In genomic region chrX:132217203-132218073, GRCh38 we compare ENCODE assay signal across 8 cellular contexts. TPM values are rescaled to one million over a fixed set of nuclear protein-coding genes. Genes with fewer than 3 reads are reported as not detected.
DNase-seq lines count a peak whose midpoint lies in the region; ATAC-seq and TF ChIP-seq lines count a peak whose summit lies in the region.

No MANE protein-coding gene starts in this region.

- peak; percentile 69 for ATAC-seq in GM19324 (IDR thresholded peaks at IDR 0.05; ENCODE audit: low FRiP score, unreplicated experiment)
- ATAC-seq in HG03457 (IDR thresholded peaks at IDR 0.05; ENCODE audit: unreplicated experiment), result peak; percentile 60

- no peak for TF ChIP-seq RAD21 in liver (IDR thresholded peaks at IDR 0.05)

- H3K4me1 ChIP-seq in BE2C (no peaks in the 10 kb centered on the region), liver (ENCODE audit: control insufficient read depth in 4 of 4, insufficient read depth in 4 of 4, low read length in 3 of 4) (peaks cover 1 to 32% (median 27%) of the 10 kb centered on the region in 4 donors)

- peak overlapping the region; percentile 86 for H3K4me3 Mint-ChIP-seq in activated CD4-positive, alpha-beta T cell treated with anti-CD3 and anti-CD28 coated beads, Interleukin-2, amount 10 ng/mL, durations not matched to agents 24 days and 14 days
- peak overlapping the region; percentile 79 for H3K4me3 Mint-ChIP-seq in dendritic cell treated with granulocyte-macrophage colony-stimulating factor and Interleukin-4, amounts not matched to agents 40 ng/mL and 50 ng/mL, for 4 days

- peak overlapping the region; percentile 87 for H3K4me3 ChIP-seq in BE2C (ENCODE audit: low read depth, low read length)
- peak overlapping the region; percentile 83 to 86 (median 86) for H3K4me3 ChIP-seq in liver (ENCODE audit: low read depth in 1 of 3, low read length in 3 of 3)

- under 1% methylated on average over 74 of the region's 74 CpGs for WGBS in liver

- intact Hi-C loops in activated CD4-positive, alpha-beta T cell treated with anti-CD3 and anti-CD28 coated beads, Interleukin-2, amount 10 ng/mL, durations not matched to agents 24 days and 14 days (cut with micrococcal nuclease), result loop anchor here (1.0 to 5.0 kb wide), 4 partner anchors 50 to 405 kb away; no protein-coding TSS in a partner anchor
- intact Hi-C loops in dendritic cell treated with granulocyte-macrophage colony-stimulating factor and Interleukin-4, amounts not matched to agents 40 ng/mL and 50 ng/mL, for 4 days (cut with micrococcal nuclease), result loop anchor here (2.0 to 5.0 kb wide), 4 partner anchors 125 to 401 kb away; partner anchors contain the start of gene STK26

- no peak for TF ChIP-seq CTCF in BE2C (IDR thresholded peaks at IDR 0.05; ENCODE audit: low read depth, low read length)
- TF ChIP-seq CTCF in liver (IDR thresholded peaks at IDR 0.05; ENCODE audit: low read depth, low read length, missing input control), result no peak

- peak; percentile 80 for DNase-seq in BE2C
- DNase-seq in NCI-H524 treated with DMSO at 0.1 percent for 48 hours (lab: John Stamatoyannopoulos, UW), result peak; percentile 1
- peak; percentile 91 for DNase-seq in activated CD4-positive, alpha-beta T cell treated with anti-CD3 and anti-CD28 coated beads, Interleukin-2, amount 10 ng/mL, durations not matched to agents 24 days and 14 days
- peak; percentile 75 for DNase-seq in stimulated activated CD4-positive, alpha-beta T cell treated with anti-CD3 and anti-CD28 coated beads, Interleukin-4, amount 100 ng/mL, for 24 hours

- peak overlapping the region; percentile 95 for H3K27ac Mint-ChIP-seq in activated CD4-positive, alpha-beta T cell treated with anti-CD3 and anti-CD28 coated beads, Interleukin-2, amount 10 ng/mL, durations not matched to agents 24 days and 14 days
- peak overlapping the region; percentile 90 for H3K27ac Mint-ChIP-seq in dendritic cell treated with granulocyte-macrophage colony-stimulating factor and Interleukin-4, amounts not matched to agents 40 ng/mL and 50 ng/mL, for 4 days

- H3K27me3 ChIP-seq in BE2C (no peaks in the 10 kb centered on the region), liver (ENCODE audit: control insufficient read depth in 4 of 4, insufficient read depth in 4 of 4, low read length in 3 of 4) (no peaks in the 10 kb centered on the region)

- H3K4me1 Mint-ChIP-seq in activated CD4-positive, alpha-beta T cell treated with anti-CD3 and anti-CD28 coated beads, Interleukin-2, amount 10 ng/mL, durations not matched to agents 24 days and 14 days, result peaks cover 24% of the 10 kb centered on the region
- peaks cover 17% of the 10 kb centered on the region for H3K4me1 Mint-ChIP-seq in dendritic cell treated with granulocyte-macrophage colony-stimulating factor and Interleukin-4, amounts not matched to agents 40 ng/mL and 50 ng/mL, for 4 days (ENCODE audit: low read depth)

- no peaks in the 10 kb centered on the region for H3K9me3 ChIP-seq in BE2C
- H3K9me3 ChIP-seq in liver (ENCODE audit: control insufficient read depth in 4 of 4, low read length in 3 of 4), result no peaks in the 10 kb centered on the region

- H3K9me3 Mint-ChIP-seq in activated CD4-positive, alpha-beta T cell treated with anti-CD3 and anti-CD28 coated beads, Interleukin-2, amount 10 ng/mL, durations not matched to agents 24 days and 14 days, result no peaks in the 10 kb centered on the region
- H3K9me3 Mint-ChIP-seq in dendritic cell treated with granulocyte-macrophage colony-stimulating factor and Interleukin-4, amounts not matched to agents 40 ng/mL and 50 ng/mL, for 4 days, result no peaks in the 10 kb centered on the region

- peaks cover 24% of the 10 kb centered on the region for H3K36me3 Mint-ChIP-seq in activated CD4-positive, alpha-beta T cell treated with anti-CD3 and anti-CD28 coated beads, Interleukin-2, amount 10 ng/mL, durations not matched to agents 24 days and 14 days (ENCODE audit: low read depth)
- peaks cover 19% of the 10 kb centered on the region for H3K36me3 Mint-ChIP-seq in dendritic cell treated with granulocyte-macrophage colony-stimulating factor and Interleukin-4, amounts not matched to agents 40 ng/mL and 50 ng/mL, for 4 days (ENCODE audit: low read depth)

- peak overlapping the region; percentile 60 to 74 for H3K9ac ChIP-seq in liver (ENCODE audit: low read depth in 1 of 2, low read length in 2 of 2)

- H3K27ac ChIP-seq in liver (ENCODE audit: low read depth in 1 of 2, low read length in 2 of 2), result peak overlapping the region; percentile 75 to 86

- no peaks in the 10 kb centered on the region for H3K27me3 Mint-ChIP-seq in activated CD4-positive, alpha-beta T cell treated with anti-CD3 and anti-CD28 coated beads, Interleukin-2, amount 10 ng/mL, durations not matched to agents 24 days and 14 days
- no peaks in the 10 kb centered on the region for H3K27me3 Mint-ChIP-seq in dendritic cell treated with granulocyte-macrophage colony-stimulating factor and Interleukin-4, amounts not matched to agents 40 ng/mL and 50 ng/mL, for 4 days

- H3K36me3 ChIP-seq in BE2C (peaks cover 4% of the 10 kb centered on the region), liver (ENCODE audit: control insufficient read depth in 4 of 4, insufficient read depth in 3 of 4, low read depth in 1 of 4, low read length in 3 of 4) (peaks cover 0 to 3% (median 0%) of the 10 kb centered on the region in 4 donors)

TF ChIP-seq in liver, 16 proteins besides CTCF, POLR2A, EP300 and RAD21:
- TF ChIP-seq ATF3 (IDR thresholded peaks at IDR 0.05) (no peak), GABPA (IDR thresholded peaks at IDR 0.05 in 1 of 2, conservative IDR thresholded peaks at IDR 0.05 in 1 of 2) (peak in 1 of 2 donors; percentile 51), SP1 (IDR thresholded peaks at IDR 0.05) (peak; percentile 10), MAX (IDR thresholded peaks at IDR 0.05) (peak; percentile 32)
- TF ChIP-seq, protein P1, sequence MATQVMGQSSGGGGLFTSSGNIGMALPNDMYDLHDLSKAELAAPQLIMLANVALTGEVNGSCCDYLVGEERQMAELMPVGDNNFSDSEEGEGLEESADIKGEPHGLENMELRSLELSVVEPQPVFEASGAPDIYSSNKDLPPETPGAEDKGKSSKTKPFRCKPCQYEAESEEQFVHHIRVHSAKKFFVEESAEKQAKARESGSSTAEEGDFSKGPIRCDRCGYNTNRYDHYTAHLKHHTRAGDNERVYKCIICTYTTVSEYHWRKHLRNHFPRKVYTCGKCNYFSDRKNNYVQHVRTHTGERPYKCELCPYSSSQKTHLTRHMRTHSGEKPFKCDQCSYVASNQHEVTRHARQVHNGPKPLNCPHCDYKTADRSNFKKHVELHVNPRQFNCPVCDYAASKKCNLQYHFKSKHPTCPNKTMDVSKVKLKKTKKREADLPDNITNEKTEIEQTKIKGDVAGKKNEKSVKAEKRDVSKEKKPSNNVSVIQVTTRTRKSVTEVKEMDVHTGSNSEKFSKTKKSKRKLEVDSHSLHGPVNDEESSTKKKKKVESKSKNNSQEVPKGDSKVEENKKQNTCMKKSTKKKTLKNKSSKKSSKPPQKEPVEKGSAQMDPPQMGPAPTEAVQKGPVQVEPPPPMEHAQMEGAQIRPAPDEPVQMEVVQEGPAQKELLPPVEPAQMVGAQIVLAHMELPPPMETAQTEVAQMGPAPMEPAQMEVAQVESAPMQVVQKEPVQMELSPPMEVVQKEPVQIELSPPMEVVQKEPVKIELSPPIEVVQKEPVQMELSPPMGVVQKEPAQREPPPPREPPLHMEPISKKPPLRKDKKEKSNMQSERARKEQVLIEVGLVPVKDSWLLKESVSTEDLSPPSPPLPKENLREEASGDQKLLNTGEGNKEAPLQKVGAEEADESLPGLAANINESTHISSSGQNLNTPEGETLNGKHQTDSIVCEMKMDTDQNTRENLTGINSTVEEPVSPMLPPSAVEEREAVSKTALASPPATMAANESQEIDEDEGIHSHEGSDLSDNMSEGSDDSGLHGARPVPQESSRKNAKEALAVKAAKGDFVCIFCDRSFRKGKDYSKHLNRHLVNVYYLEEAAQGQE (IDR thresholded peaks at IDR 0.05), result peak; percentile 22

RNA-seq across cellular contexts. Expression of gene RAP2C, which starts 1.8 kb away (rescaled TPM):
- polyA plus RNA-seq in BE2C (2012; ENCODE audit: insufficient read depth, insufficient read length, low read depth), result 27.7 TPM
- total RNA-seq in activated CD4-positive, alpha-beta T cell treated with anti-CD3 and anti-CD28 coated beads, Interleukin-2, amount 10 ng/mL, durations not matched to agents 24 days and 14 days, result 31.3 and 34.5 TPM in 2 replicates
- 10 to 100 TPM; 19.7 to 35.3 TPM for total RNA-seq in liver
- 10 to 100 TPM; 12.6 to 18.9 TPM for polyA plus RNA-seq in liver

Comparison
In these comparisons a context has a peak if more than half of its experiments do, and no peak if none do; other contexts are left out.
1. Peak in every context shown above with its lines: DNase-seq, ATAC-seq, H3K4me3 ChIP-seq and H3K27ac ChIP-seq.
2. DNase-seq: peak in every context shown above with its lines; median percentile 91 in activated CD4-positive, alpha-beta T cell treated with anti-CD3 and anti-CD28 coated beads, Interleukin-2, amount 10 ng/mL, durations not matched to agents 24 days and 14 days; 80 in BE2C; 75 in stimulated activated CD4-positive, alpha-beta T cell treated with anti-CD3 and anti-CD28 coated beads, Interleukin-4, amount 100 ng/mL, for 24 hours; 1 in NCI-H524 treated with DMSO at 0.1 percent for 48 hours.